Comparison of ENCODE assay signal across 8 cellular contexts in the genomic region with DNA sequence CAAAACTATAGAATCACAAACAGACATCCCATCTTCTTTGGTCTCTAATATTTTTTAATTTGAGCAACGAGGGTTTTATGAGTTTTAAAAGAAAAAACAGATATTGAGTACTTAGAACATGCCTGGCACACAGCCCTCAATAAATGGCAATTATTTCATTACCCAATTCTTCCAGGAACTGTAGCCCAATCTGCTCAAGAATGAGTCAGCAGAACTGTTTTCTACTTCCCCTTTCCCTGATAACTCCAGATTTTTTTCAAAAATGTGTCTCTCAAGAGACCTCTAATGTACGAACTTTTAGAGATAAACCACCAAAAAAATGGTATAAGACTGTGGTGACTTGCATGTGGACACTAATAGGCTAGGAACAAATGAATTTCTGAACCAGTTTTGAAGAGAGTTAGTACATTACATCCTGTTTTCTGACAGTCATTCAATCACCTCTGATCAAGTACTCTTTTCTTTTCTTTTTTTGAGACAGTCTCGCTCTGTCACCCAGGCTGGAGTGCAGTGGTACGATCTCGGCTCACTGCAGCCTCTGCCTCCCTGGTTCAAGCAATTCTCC. TPM values are rescaled to one million over a fixed set of nuclear protein-coding genes. Genes with fewer than 3 reads are reported as not detected.
A peak's percentile ranks its signal among the peaks of the same experiment; 100 is the strongest.
DNase-seq lines count a peak whose midpoint lies in the region; ATAC-seq and TF ChIP-seq lines count a peak whose summit lies in the region.

No MANE protein-coding gene starts in this region.

- peak overlapping the region in 9 of 11 experiments; percentile 27 to 70 (median 56); a peak in 15 of 22 replicates for H3K9ac ChIP-seq in BLaER1 treated with 17β-estradiol and CSF1 and Interleukin-3, amounts not matched to agents 10 nM and 100 nM
- H3K9ac ChIP-seq in mesendoderm (ENCODE audit: low read length): no peak overlapping the region

- no peak overlapping the region for H3K4ac ChIP-seq in mesendoderm (ENCODE audit: low read depth, low read length)

- no peak overlapping the region for H2AFZ ChIP-seq in osteoblast (ENCODE audit: low read length)

- no peaks in the 10 kb centered on the region for H3K27me3 ChIP-seq in BLaER1 treated with 17β-estradiol and CSF1 and Interleukin-3, amounts not matched to agents 10 nM and 100 nM
- H3K27me3 ChIP-seq in osteoblast (ENCODE audit: insufficient read depth, low read length) (no peaks in the 10 kb centered on the region), mesendoderm (ENCODE audit: insufficient read depth, low read length, poor library complexity) (no peaks in the 10 kb centered on the region)

- peak overlapping the region; percentile 57 to 84 (median 78) for H3K27ac ChIP-seq in BLaER1 treated with 17β-estradiol and CSF1 and Interleukin-3, amounts not matched to agents 10 nM and 100 nM
- peak overlapping the region; percentile 63 for H3K27ac ChIP-seq in osteoblast (ENCODE audit: low read depth, low read length)
- H3K27ac ChIP-seq in mesendoderm (ENCODE audit: low read depth, low read length): no peak overlapping the region

- no CpG with 5 or more reads among the region's 5 CpGs for WGBS in mesendoderm (ENCODE audit: extremely low coverage, insufficient coverage, low lambda C conversion rate)

- H3K4me2 ChIP-seq in BLaER1 treated with 17β-estradiol and CSF1 and Interleukin-3, amounts not matched to agents 10 nM and 100 nM: peak overlapping the region in 9 of 11 experiments; percentile 8 to 78 (median 64); a peak in 17 of 22 replicates
- H3K4me2 ChIP-seq in osteoblast (ENCODE audit: insufficient read depth, low read length) (no peak overlapping the region), mesendoderm (ENCODE audit: low read length) (no peak overlapping the region)

- peak; percentile 81 for DNase-seq in NB4 (ENCODE audit: low read depth)
- DNase-seq in choroid plexus epithelial cell (ENCODE audit: low read depth): peak; percentile 61
- DNase-seq in osteoblast (ENCODE audit: insufficient read length, low spot score, missing footprints): peak; percentile 55
- no peak for DNase-seq in NCI-H82 treated with DMSO at 0.1 percent for 48 hours (lab: John Stamatoyannopoulos, UW; ENCODE audit: unreplicated experiment)
- no peak for DNase-seq in mesendoderm

- H2BK15ac ChIP-seq in mesendoderm (replicated peaks; ENCODE audit: low read depth): no peak overlapping the region

- no peak overlapping the region for H2BK120ac ChIP-seq in mesendoderm (ENCODE audit: low read depth, low read length)

- H3K4me1 ChIP-seq in BLaER1 treated with 17β-estradiol and CSF1 and Interleukin-3, amounts not matched to agents 10 nM and 100 nM: peaks cover 6 to 60% (median 20%) of the 10 kb centered on the region in 10 experiments; a peak in 18 of 20 replicates
- H3K4me1 ChIP-seq in osteoblast (ENCODE audit: insufficient read depth, low read length): peaks cover 5% of the 10 kb centered on the region
- no peaks in the 10 kb centered on the region for H3K4me1 ChIP-seq in mesendoderm (ENCODE audit: control insufficient read depth, low read depth, low read length)

- H3K79me2 ChIP-seq in osteoblast (ENCODE audit: insufficient read depth, low read length) (peaks cover 45% of the 10 kb centered on the region), mesendoderm (ENCODE audit: control insufficient read depth, insufficient read depth, low read length) (peaks cover 5% of the 10 kb centered on the region)

- no peak for ATAC-seq in HG03565 (IDR thresholded peaks at IDR 0.05; ENCODE audit: unreplicated experiment)
- ATAC-seq in HG03457 (IDR thresholded peaks at IDR 0.05; ENCODE audit: unreplicated experiment): no peak

- H2BK5ac ChIP-seq in mesendoderm (ENCODE audit: low read length): no peak overlapping the region

- no peak overlapping the region for H2AK5ac ChIP-seq in mesendoderm (ENCODE audit: low read length)

- peak overlapping the region in 1 of 10 experiments; percentile 18; a peak in 1 of 20 replicates for H3K4me3 ChIP-seq in BLaER1 treated with 17β-estradiol and CSF1 and Interleukin-3, amounts not matched to agents 10 nM and 100 nM
- H3K4me3 ChIP-seq in NB4 (ENCODE audit: low read depth, low read length) (no peak overlapping the region), choroid plexus epithelial cell (ENCODE audit: low read depth, low read length) (no peak overlapping the region), osteoblast (ENCODE audit: insufficient read depth, low read length) (no peak overlapping the region), mesendoderm (ENCODE audit: low read length) (no peak overlapping the region)

- peaks cover 0 to 27% (median 0%) of the 10 kb centered on the region in 11 experiments; a peak in 7 of 22 replicates for H4K20me1 ChIP-seq in BLaER1 treated with 17β-estradiol and CSF1 and Interleukin-3, amounts not matched to agents 10 nM and 100 nM
- no peaks in the 10 kb centered on the region for H4K20me1 ChIP-seq in osteoblast (ENCODE audit: insufficient read depth, low read length)

- H3K9me3 ChIP-seq in BLaER1 treated with 17β-estradiol and CSF1 and Interleukin-3, amounts not matched to agents 10 nM and 100 nM (replicated peaks in 1 of 11): no peaks in the 10 kb centered on the region; a peak in 1 of 22 replicates
- H3K9me3 ChIP-seq in osteoblast (ENCODE audit: low read depth, low read length): no peaks in the 10 kb centered on the region

- H3K56ac ChIP-seq in mesendoderm (ENCODE audit: low read length): no peak overlapping the region

- H3K23ac ChIP-seq in mesendoderm (ENCODE audit: low read length): no peak overlapping the region

- H4K5ac ChIP-seq in mesendoderm (ENCODE audit: low read length): no peak overlapping the region

- peaks cover 7% of the 10 kb centered on the region for H3K79me1 ChIP-seq in mesendoderm (ENCODE audit: low read length)

- no peak overlapping the region for H4K8ac ChIP-seq in mesendoderm (ENCODE audit: low read depth, low read length)

- no peak for TF ChIP-seq POLR2A in NB4 (IDR thresholded peaks at IDR 0.05; ENCODE audit: extremely low read depth, insufficient read length)

- H3K18ac ChIP-seq in mesendoderm (ENCODE audit: low read length): no peak overlapping the region

- no peak for TF ChIP-seq CTCF in NB4 (IDR thresholded peaks at IDR 0.05; ENCODE audit: low read depth, low read length)
- TF ChIP-seq CTCF in choroid plexus epithelial cell (conservative IDR thresholded peaks at IDR 0.05; ENCODE audit: low read depth, low read length): no peak
- no peak for TF ChIP-seq CTCF in osteoblast (IDR thresholded peaks at IDR 0.05; ENCODE audit: extremely low read depth, low read depth, low read length)

- peaks cover 0 to 54% (median 35%) of the 10 kb centered on the region in 11 experiments; a peak in 19 of 22 replicates for H3K36me3 ChIP-seq in BLaER1 treated with 17β-estradiol and CSF1 and Interleukin-3, amounts not matched to agents 10 nM and 100 nM
- no peaks in the 10 kb centered on the region for H3K36me3 ChIP-seq in osteoblast (ENCODE audit: insufficient read depth, low read length)
- no peaks in the 10 kb centered on the region for H3K36me3 ChIP-seq in mesendoderm (ENCODE audit: control insufficient read depth, insufficient read depth, low read length)

RNA-seq across cellular contexts. Expression of a gene that starts 11.5 kb away (rescaled TPM):
- total RNA-seq in osteoblast: 87.2 and 92.2 TPM in 2 replicates
- 4.7 TPM for polyA plus RNA-seq in mesendoderm (2013, experiment 1 of 2)
- polyA plus RNA-seq in mesendoderm (2013, experiment 2 of 2): 4.5 TPM

Comparison
In these comparisons a context has a peak if more than half of its experiments do, and no peak if none do; other contexts are left out.
1. H3K4me2 ChIP-seq: peak in BLaER1 treated with 17β-estradiol and CSF1 and Interleukin-3, amounts not matched to agents 10 nM and 100 nM (9 of 11); none in osteoblast (single experiment) and mesendoderm (single experiment).
2. DNase-seq: peak in NB4 (single experiment), choroid plexus epithelial cell (single experiment) and osteoblast (single experiment); none in NCI-H82 treated with DMSO at 0.1 percent for 48 hours (single experiment) and mesendoderm (single experiment).